ENCODE assay signal across 1 cellular context in genomic region chr13:114230575-114230974, GRCh38.
TF ChIP-seq lines count a peak whose summit lies in the region.

No MANE protein-coding gene starts in this region.

TF ChIP-seq in H1, 55 proteins besides CTCF, POLR2A, EP300 and RAD21:
- TF ChIP-seq EGR1 (IDR thresholded peaks at IDR 0.05; ENCODE audit: borderline replicate concordance, low read depth, low read length) (no peak), SRF (IDR thresholded peaks at IDR 0.05; ENCODE audit: low read depth, low read length) (no peak), CHD2 (IDR thresholded peaks at IDR 0.05; ENCODE audit: low read length) (no peak), KDM5A (IDR thresholded peaks at IDR 0.05; ENCODE audit: low read length) (no peak), CTBP2 (IDR thresholded peaks at IDR 0.05; ENCODE audit: borderline replicate concordance, insufficient read depth, insufficient read length, low read length) (no peak), SIRT6 (IDR thresholded peaks at IDR 0.05; ENCODE audit: low read length) (no peak), SP4 (IDR thresholded peaks at IDR 0.05; ENCODE audit: low read length) (no peak), HDAC6 (IDR thresholded peaks at IDR 0.05; ENCODE audit: low read depth, low read length) (no peak)
